In the genomic region with DNA sequence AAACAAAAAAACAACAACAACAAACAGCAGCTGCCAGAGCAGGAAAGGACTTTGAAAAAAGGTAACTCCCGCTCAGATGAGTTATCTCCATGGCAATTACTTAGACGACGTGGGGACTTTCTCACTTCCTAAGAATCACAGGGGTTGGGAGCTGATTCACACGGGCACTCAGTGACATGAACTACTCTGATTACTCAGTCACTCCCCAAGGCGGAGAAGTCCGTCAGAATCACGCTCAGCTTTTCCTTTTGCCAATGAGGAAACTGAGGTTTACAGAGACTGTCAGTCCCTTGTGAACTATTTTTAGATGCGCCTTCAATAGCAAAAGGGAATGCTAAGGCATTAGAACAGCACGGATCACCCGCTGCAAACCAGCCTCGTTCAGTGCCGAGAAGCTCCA, we compare ENCODE assay signal across 1 cellular context.
TF ChIP-seq lines count a peak whose summit lies in the region.

No MANE protein-coding gene starts in this region.

TF ChIP-seq in H1, 55 proteins besides CTCF, POLR2A, EP300 and RAD21 (continued from another document):
- TF ChIP-seq HDAC2 (IDR thresholded peaks at IDR 0.05; ENCODE audit: borderline replicate concordance in 1 of 2, low read depth in 2 of 2, low read length in 2 of 2) (no peak), GTF2F1 (IDR thresholded peaks at IDR 0.05; ENCODE audit: borderline replicate concordance, low read depth, low read length) (no peak), JUN (IDR thresholded peaks at IDR 0.05; ENCODE audit: low read depth, low read length) (no peak), SIN3A (conservative IDR thresholded peaks at IDR 0.05 in 1 of 2, IDR thresholded peaks at IDR 0.05 in 1 of 2; ENCODE audit: low read depth in 1 of 2, low read length in 2 of 2) (no peak), RNF2 (IDR thresholded peaks at IDR 0.05; ENCODE audit: borderline replicate concordance, low read depth, low read length, missing control alignments, poor library complexity, severe bottlenecking) (no peak), FOSL1 (IDR thresholded peaks at IDR 0.05; ENCODE audit: insufficient read depth, low read depth, low read length) (no peak), POU5F1 (IDR thresholded peaks at IDR 0.05; ENCODE audit: low read depth, low read length) (no peak), SP4 (IDR thresholded peaks at IDR 0.05; ENCODE audit: low read length) (no peak), RBBP5 (IDR thresholded peaks at IDR 0.05; ENCODE audit: borderline replicate concordance, low read depth, low read length) (no peak), POLR2AphosphoS5 (IDR thresholded peaks at IDR 0.05; ENCODE audit: low read depth, low read length) (no peak), CHD2 (IDR thresholded peaks at IDR 0.05; ENCODE audit: low read length) (no peak), SP2 (IDR thresholded peaks at IDR 0.05; ENCODE audit: low read length) (no peak), TCF12 (IDR thresholded peaks at IDR 0.05; ENCODE audit: low read depth, low read length) (no peak)
- TF ChIP-seq, protein P1, sequence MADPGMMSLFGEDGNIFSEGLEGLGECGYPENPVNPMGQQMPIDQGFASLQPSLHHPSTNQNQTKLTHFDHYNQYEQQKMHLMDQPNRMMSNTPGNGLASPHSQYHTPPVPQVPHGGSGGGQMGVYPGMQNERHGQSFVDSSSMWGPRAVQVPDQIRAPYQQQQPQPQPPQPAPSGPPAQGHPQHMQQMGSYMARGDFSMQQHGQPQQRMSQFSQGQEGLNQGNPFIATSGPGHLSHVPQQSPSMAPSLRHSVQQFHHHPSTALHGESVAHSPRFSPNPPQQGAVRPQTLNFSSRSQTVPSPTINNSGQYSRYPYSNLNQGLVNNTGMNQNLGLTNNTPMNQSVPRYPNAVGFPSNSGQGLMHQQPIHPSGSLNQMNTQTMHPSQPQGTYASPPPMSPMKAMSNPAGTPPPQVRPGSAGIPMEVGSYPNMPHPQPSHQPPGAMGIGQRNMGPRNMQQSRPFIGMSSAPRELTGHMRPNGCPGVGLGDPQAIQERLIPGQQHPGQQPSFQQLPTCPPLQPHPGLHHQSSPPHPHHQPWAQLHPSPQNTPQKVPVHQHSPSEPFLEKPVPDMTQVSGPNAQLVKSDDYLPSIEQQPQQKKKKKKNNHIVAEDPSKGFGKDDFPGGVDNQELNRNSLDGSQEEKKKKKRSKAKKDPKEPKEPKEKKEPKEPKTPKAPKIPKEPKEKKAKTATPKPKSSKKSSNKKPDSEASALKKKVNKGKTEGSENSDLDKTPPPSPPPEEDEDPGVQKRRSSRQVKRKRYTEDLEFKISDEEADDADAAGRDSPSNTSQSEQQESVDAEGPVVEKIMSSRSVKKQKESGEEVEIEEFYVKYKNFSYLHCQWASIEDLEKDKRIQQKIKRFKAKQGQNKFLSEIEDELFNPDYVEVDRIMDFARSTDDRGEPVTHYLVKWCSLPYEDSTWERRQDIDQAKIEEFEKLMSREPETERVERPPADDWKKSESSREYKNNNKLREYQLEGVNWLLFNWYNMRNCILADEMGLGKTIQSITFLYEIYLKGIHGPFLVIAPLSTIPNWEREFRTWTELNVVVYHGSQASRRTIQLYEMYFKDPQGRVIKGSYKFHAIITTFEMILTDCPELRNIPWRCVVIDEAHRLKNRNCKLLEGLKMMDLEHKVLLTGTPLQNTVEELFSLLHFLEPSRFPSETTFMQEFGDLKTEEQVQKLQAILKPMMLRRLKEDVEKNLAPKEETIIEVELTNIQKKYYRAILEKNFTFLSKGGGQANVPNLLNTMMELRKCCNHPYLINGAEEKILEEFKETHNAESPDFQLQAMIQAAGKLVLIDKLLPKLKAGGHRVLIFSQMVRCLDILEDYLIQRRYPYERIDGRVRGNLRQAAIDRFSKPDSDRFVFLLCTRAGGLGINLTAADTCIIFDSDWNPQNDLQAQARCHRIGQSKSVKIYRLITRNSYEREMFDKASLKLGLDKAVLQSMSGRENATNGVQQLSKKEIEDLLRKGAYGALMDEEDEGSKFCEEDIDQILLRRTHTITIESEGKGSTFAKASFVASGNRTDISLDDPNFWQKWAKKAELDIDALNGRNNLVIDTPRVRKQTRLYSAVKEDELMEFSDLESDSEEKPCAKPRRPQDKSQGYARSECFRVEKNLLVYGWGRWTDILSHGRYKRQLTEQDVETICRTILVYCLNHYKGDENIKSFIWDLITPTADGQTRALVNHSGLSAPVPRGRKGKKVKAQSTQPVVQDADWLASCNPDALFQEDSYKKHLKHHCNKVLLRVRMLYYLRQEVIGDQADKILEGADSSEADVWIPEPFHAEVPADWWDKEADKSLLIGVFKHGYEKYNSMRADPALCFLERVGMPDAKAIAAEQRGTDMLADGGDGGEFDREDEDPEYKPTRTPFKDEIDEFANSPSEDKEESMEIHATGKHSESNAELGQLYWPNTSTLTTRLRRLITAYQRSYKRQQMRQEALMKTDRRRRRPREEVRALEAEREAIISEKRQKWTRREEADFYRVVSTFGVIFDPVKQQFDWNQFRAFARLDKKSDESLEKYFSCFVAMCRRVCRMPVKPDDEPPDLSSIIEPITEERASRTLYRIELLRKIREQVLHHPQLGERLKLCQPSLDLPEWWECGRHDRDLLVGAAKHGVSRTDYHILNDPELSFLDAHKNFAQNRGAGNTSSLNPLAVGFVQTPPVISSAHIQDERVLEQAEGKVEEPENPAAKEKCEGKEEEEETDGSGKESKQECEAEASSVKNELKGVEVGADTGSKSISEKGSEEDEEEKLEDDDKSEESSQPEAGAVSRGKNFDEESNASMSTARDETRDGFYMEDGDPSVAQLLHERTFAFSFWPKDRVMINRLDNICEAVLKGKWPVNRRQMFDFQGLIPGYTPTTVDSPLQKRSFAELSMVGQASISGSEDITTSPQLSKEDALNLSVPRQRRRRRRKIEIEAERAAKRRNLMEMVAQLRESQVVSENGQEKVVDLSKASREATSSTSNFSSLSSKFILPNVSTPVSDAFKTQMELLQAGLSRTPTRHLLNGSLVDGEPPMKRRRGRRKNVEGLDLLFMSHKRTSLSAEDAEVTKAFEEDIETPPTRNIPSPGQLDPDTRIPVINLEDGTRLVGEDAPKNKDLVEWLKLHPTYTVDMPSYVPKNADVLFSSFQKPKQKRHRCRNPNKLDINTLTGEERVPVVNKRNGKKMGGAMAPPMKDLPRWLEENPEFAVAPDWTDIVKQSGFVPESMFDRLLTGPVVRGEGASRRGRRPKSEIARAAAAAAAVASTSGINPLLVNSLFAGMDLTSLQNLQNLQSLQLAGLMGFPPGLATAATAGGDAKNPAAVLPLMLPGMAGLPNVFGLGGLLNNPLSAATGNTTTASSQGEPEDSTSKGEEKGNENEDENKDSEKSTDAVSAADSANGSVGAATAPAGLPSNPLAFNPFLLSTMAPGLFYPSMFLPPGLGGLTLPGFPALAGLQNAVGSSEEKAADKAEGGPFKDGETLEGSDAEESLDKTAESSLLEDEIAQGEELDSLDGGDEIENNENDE (IDR thresholded peaks at IDR 0.05; ENCODE audit: insufficient replicate concordance, low read length), result no peak
TF ChIP-seq in H1: peak in this region for 0.
